ENCODE assay signal across 7 cellular contexts in the genomic region with DNA sequence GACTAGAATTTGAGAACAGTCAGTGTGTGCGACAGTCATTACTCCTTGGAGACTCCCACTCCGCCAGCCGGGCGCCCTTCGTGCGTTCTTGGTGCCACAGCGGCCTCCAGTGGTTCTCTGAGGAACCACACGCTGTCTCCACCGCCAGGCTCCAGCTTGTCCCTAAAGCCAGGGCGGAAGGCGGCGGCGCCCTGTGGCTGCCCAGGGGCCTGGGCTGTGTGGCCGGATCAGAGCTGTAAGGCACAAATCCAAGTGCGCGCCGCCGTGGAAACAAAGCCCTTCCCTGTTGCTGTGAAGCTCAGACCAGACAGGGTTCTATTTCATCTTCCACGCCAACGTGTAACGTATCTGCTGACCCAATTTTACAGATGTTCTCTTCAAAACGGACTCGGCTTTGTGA. TPM values are rescaled to one million over a fixed set of nuclear protein-coding genes. Genes with fewer than 3 reads are reported as not detected.
DNase-seq lines count a peak whose midpoint lies in the region; ATAC-seq and TF ChIP-seq lines count a peak whose summit lies in the region.

No MANE protein-coding gene starts in this region.

- H3K4me2 ChIP-seq in skeletal muscle satellite cell (ENCODE audit: low read length): peak overlapping the region; percentile 75

- DNase-seq in NCI-H1694 treated with DMSO at 0.1 percent for 48 hours (lab: John Stamatoyannopoulos, UW) (peak; percentile 71), T-helper 22 cell (ENCODE audit: low read depth) (peak; percentile 20), ascending aorta (ENCODE audit: low spot score in 2 of 2) (peak in 1 of 2 donors; percentile 81), hippocampal formation (lab: John Stamatoyannopoulos, UW) (peak; percentile 74 to 77)

- H3K4me3 ChIP-seq in ascending aorta (no peak overlapping the region), skeletal muscle satellite cell (ENCODE audit: low read length) (peak overlapping the region; percentile 38)

- intact Hi-C loops in ascending aorta (cut with DNase I): loop anchor here (2.0 kb wide), 1 partner anchor 1422 kb away; no protein-coding TSS in a partner anchor

- peak; percentile 77 to 87 (median 86) for TF ChIP-seq CTCF in ascending aorta (IDR thresholded peaks at IDR 0.05)

- H3K9me3 ChIP-seq in ascending aorta (no peaks in the 10 kb centered on the region), skeletal muscle satellite cell (replicated peaks; ENCODE audit: low read length) (no peaks in the 10 kb centered on the region)

- H3K36me3 ChIP-seq in ascending aorta (no peaks in the 10 kb centered on the region), skeletal muscle satellite cell (ENCODE audit: insufficient read depth, low read length) (no peaks in the 10 kb centered on the region)

- ATAC-seq in GM18502 (IDR thresholded peaks at IDR 0.05; ENCODE audit: poor library complexity, unreplicated experiment) (peak; percentile 95), HG02852 (IDR thresholded peaks at IDR 0.05; ENCODE audit: unreplicated experiment) (peak; percentile 96)

- H3K27me3 ChIP-seq in ascending aorta (no peaks in the 10 kb centered on the region), skeletal muscle satellite cell (ENCODE audit: control insufficient read depth, insufficient read depth, low read length) (no peaks in the 10 kb centered on the region)

- H3K27ac ChIP-seq in ascending aorta: no peak overlapping the region

- H3K4me1 ChIP-seq in ascending aorta (no peaks in the 10 kb centered on the region), skeletal muscle satellite cell (ENCODE audit: control insufficient read depth, insufficient read depth, low read length) (no peaks in the 10 kb centered on the region)

- peak overlapping the region; percentile 44 for H3K9ac ChIP-seq in skeletal muscle satellite cell (ENCODE audit: low read depth, low read length)

RNA-seq across cellular contexts. Expression of a gene that starts 34.1 kb away (rescaled TPM):
- total RNA-seq in ascending aorta: 82.7 TPM
- 28.6 and 29.7 TPM in 2 replicates for total RNA-seq in skeletal muscle satellite cell (2012; rRNA removed)
